12 cellular contexts compared by ENCODE assay signal in the genomic region with DNA sequence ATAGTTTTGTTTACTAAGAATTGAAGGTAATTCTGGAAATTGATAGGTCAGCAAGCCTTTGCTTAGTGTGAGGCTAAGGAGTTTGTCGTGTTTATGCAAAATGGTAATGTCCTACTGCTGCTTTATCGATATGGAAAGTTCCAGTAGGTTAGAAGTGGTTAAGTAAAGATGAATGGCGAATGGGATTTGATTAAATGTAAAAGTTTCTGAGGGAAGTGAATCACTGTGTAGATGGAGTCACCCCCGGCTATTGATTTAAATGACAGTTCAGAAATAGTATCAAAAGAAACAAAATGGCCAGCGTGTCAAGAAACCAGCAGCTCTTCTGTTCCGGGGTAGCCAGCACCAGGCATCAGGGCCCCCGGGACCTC.
"Had no signal": no experiment of that assay in that cellular context is flagged by ENCODE, and none has a peak within 500 bp of the region (broad histone marks: within the 10 kb centered on the region; RNA-seq: fewer than 3 reads in every experiment).

No MANE protein-coding gene starts in this region.

- H3K36me3 Mint-ChIP-seq: activated CD4-positive, alpha-beta memory T cell treated with anti-CD3 and anti-CD28 coated beads for 36 hours; natural killer cell treated with Interleukin-12 subunit alpha and Interleukin-12 subunit beta and Interleukin-15 and Interleukin-18, amount 100 ng/mL, for 72 hours had no signal

- H3K9me3 ChIP-seq: colonic mucosa, sigmoid colon, tibial artery had no signal

- H3K36me3 ChIP-seq: colonic mucosa, sigmoid colon, tibial artery had no signal

- H3K4me1 ChIP-seq: colonic mucosa, tibial artery had no signal

- DNase-seq: activated B cell treated with CpG ODN at 0.5 μM for 24 hours; activated CD4-positive, alpha-beta memory T cell treated with anti-CD3 and anti-CD28 coated beads for 36 hours; activated T-cell treated with anti-CD3 and anti-CD28 coated beads, Interleukin-2, amount 50 U/mL, for 4 hours; colonic mucosa; effector CD4-positive, alpha-beta T cell; foreskin melanocyte; head of caudate nucleus; left cardiac atrium; sigmoid colon; T-cell; tibial artery had no signal

- H3K27me3 Mint-ChIP-seq: activated B cell treated with CpG ODN at 0.5 μM for 24 hours; activated CD4-positive, alpha-beta memory T cell treated with anti-CD3 and anti-CD28 coated beads for 36 hours; natural killer cell treated with Interleukin-12 subunit alpha and Interleukin-12 subunit beta and Interleukin-15 and Interleukin-18, amount 100 ng/mL, for 72 hours; T-cell had no signal

- H3K4me3 Mint-ChIP-seq: activated B cell treated with CpG ODN at 0.5 μM for 24 hours; activated CD4-positive, alpha-beta memory T cell treated with anti-CD3 and anti-CD28 coated beads for 36 hours; activated T-cell treated with anti-CD3 and anti-CD28 coated beads, Interleukin-2, amount 50 U/mL, for 4 hours; natural killer cell treated with Interleukin-12 subunit alpha and Interleukin-12 subunit beta and Interleukin-15 and Interleukin-18, amount 100 ng/mL, for 72 hours; T-cell had no signal

- H3K9me3 Mint-ChIP-seq: activated B cell treated with CpG ODN at 0.5 μM for 24 hours; activated CD4-positive, alpha-beta memory T cell treated with anti-CD3 and anti-CD28 coated beads for 36 hours; activated T-cell treated with anti-CD3 and anti-CD28 coated beads, Interleukin-2, amount 50 U/mL, for 4 hours; natural killer cell treated with Interleukin-12 subunit alpha and Interleukin-12 subunit beta and Interleukin-15 and Interleukin-18, amount 100 ng/mL, for 72 hours; T-cell had no signal

- ATAC-seq: activated T-cell treated with anti-CD3 and anti-CD28 coated beads, Interleukin-2, amount 50 U/mL, for 4 hours; left cardiac atrium; natural killer cell treated with Interleukin-12 subunit alpha and Interleukin-12 subunit beta and Interleukin-15 and Interleukin-18, amount 100 ng/mL, for 72 hours; T-cell had no signal

- H3K27ac Mint-ChIP-seq: activated B cell treated with CpG ODN at 0.5 μM for 24 hours; activated CD4-positive, alpha-beta memory T cell treated with anti-CD3 and anti-CD28 coated beads for 36 hours; natural killer cell treated with Interleukin-12 subunit alpha and Interleukin-12 subunit beta and Interleukin-15 and Interleukin-18, amount 100 ng/mL, for 72 hours had no signal

- H3K4me3 ChIP-seq: colonic mucosa, sigmoid colon, tibial artery had no signal

- H3K27me3 ChIP-seq: colonic mucosa, sigmoid colon, tibial artery had no signal

- H3K27ac ChIP-seq: colonic mucosa, sigmoid colon, tibial artery had no signal
